ENCODE assay signal across 2 cellular contexts in the genomic region with DNA sequence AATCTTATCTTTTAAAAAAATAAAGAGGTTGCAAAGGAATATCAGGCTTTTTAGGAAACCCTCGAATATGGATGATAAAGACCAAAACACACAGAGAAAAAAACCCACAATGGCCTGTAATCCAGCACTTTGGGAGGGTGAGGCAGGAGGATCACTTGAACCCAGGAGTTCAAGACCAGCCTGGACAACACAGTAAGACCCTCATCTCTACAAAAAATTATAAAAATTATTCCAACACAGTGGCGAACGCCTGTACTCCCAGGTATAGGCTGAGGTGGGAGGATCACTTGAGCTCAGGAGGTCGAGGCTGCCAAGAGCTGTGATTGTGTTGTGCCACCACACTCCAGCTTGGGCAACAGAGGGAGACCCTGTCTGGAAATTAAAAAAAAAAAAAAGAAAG.
TF ChIP-seq lines count a peak whose summit lies in the region.

No MANE protein-coding gene starts in this region.

TF ChIP-seq in HEK293, 187 proteins besides CTCF, POLR2A, EP300 and RAD21:
- TF ChIP-seq ZNF121 (tag by site-specific recombination; IDR thresholded peaks at IDR 0.05) (peak; percentile 61; the same call in 1 of the 2 replicates), ZNF423 (tag by site-specific recombination; IDR thresholded peaks at IDR 0.05) (no peak), ZNF146 (tag by site-specific recombination; IDR thresholded peaks at IDR 0.05) (no peak)

TF ChIP-seq in K562, 482 proteins besides CTCF, POLR2A, EP300 and RAD21:
- TF ChIP-seq, protein P1, sequence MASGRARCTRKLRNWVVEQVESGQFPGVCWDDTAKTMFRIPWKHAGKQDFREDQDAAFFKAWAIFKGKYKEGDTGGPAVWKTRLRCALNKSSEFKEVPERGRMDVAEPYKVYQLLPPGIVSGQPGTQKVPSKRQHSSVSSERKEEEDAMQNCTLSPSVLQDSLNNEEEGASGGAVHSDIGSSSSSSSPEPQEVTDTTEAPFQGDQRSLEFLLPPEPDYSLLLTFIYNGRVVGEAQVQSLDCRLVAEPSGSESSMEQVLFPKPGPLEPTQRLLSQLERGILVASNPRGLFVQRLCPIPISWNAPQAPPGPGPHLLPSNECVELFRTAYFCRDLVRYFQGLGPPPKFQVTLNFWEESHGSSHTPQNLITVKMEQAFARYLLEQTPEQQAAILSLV (tag; IDR thresholded peaks at IDR 0.05) = no peak
- peak; percentile 73 for TF ChIP-seq ZNF121 (CRISPR knock-in tag; conservative IDR thresholded peaks at IDR 0.05)
